In the genomic region with DNA sequence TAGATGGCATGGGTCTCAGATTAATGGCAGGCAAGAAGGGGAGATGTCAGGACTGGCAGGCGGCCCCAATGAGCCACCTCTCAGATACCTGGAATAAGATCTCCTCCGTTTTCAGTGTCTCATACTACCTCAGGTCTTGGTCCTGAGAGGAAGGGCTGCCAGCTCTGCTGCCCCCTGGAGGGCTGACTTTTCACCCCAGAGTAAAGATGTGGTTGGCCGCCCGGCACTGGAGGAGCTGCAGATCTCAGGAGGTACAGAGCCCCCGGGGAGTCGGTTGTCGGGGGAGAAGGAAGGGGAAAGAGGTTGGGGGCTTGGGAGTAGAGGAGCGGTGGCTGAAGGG, we compare ENCODE assay signal across 8 cellular contexts. TPM values are rescaled to one million over a fixed set of nuclear protein-coding genes. Genes with fewer than 3 reads are reported as not detected.
DNase-seq lines count a peak whose midpoint lies in the region; ATAC-seq and TF ChIP-seq lines count a peak whose summit lies in the region.

No MANE protein-coding gene starts in this region.

- ATAC-seq in HG02798 (IDR thresholded peaks at IDR 0.05; ENCODE audit: poor library complexity, unreplicated experiment) (no peak), HG03135 (IDR thresholded peaks at IDR 0.05; ENCODE audit: unreplicated experiment) (no peak)

- TF ChIP-seq CTCF in GM12874 (IDR thresholded peaks at IDR 0.05; ENCODE audit: insufficient read depth, low read depth, low read length) (peak; percentile 56), OCI-LY3 (IDR thresholded peaks at IDR 0.05; ENCODE audit: low read depth, low read length) (peak; percentile 58), ascending aorta (IDR thresholded peaks at IDR 0.05) (peak; percentile 38 to 62 (median 58))

- H3K27ac ChIP-seq in OCI-LY3 (ENCODE audit: low read length): no peak overlapping the region
- H3K27ac ChIP-seq in ascending aorta: no peak overlapping the region

- no peak overlapping the region for H3K9ac ChIP-seq in OCI-LY3 (ENCODE audit: low read length)

- peaks cover 2% of the 10 kb centered on the region; the same call in 1 of the 2 replicates for H3K4me1 ChIP-seq in OCI-LY3 (ENCODE audit: low read length)
- H3K4me1 ChIP-seq in ascending aorta: peaks cover 0 to 7% of the 10 kb centered on the region in 2 donors

- H4K20me1 ChIP-seq in OCI-LY3 (ENCODE audit: insufficient read depth, low read length): no peaks in the 10 kb centered on the region

- H3K36me3 ChIP-seq in OCI-LY3 (replicated peaks; ENCODE audit: low read depth, low read length) (no peaks in the 10 kb centered on the region), ascending aorta (no peaks in the 10 kb centered on the region)

- H2AFZ ChIP-seq in OCI-LY3 (ENCODE audit: low read depth, low read length): 0 out of 2 replicates have a peak overlapping the region, but pooled peaks have one; percentile 13

- no peaks in the 10 kb centered on the region for H3K79me2 ChIP-seq in OCI-LY3 (ENCODE audit: low read length)

- DNase-seq in 8988T (peak; percentile 81), ascending aorta (ENCODE audit: low spot score in 2 of 2) (peak in 1 of 2 donors; percentile 83)
- DNase-seq in stimulated activated CD4-positive, alpha-beta T cell treated with anti-CD3 and anti-CD28 coated beads, Interleukin-1b, Interleukin-23, amount 100 ng/mL, for 48 hours: peak; percentile 32

- H3K4me3 ChIP-seq in OCI-LY3 (ENCODE audit: low read length) (peak overlapping the region; percentile 40), ascending aorta (peak overlapping the region; percentile 60 to 70), iPS-18c (ENCODE audit: insufficient read depth, low read depth, low read length) (peak overlapping the region; percentile 61)

- intact Hi-C loops in ascending aorta (cut with DNase I): loop anchor here (1.0 kb wide), 4 partner anchors 32 to 157 kb away; no protein-coding TSS in a partner anchor

- H3K4me2 ChIP-seq in OCI-LY3 (ENCODE audit: low read length): peak overlapping the region; percentile 52

- no peaks in the 10 kb centered on the region for H3K9me3 ChIP-seq in OCI-LY3 (ENCODE audit: insufficient read depth, low read length)
- no peaks in the 10 kb centered on the region for H3K9me3 ChIP-seq in ascending aorta
- H3K9me3 ChIP-seq in iPS-18c (ENCODE audit: control insufficient read depth, insufficient read depth, low read length): no peaks in the 10 kb centered on the region

- H3K27me3 ChIP-seq in OCI-LY3 (ENCODE audit: low read depth, low read length): no peaks in the 10 kb centered on the region
- no peaks in the 10 kb centered on the region for H3K27me3 ChIP-seq in ascending aorta

RNA-seq across cellular contexts. Expression of a gene that starts 0.6 kb away (rescaled TPM):
- total RNA-seq in ascending aorta: 8.0 TPM
